In the genomic region with DNA sequence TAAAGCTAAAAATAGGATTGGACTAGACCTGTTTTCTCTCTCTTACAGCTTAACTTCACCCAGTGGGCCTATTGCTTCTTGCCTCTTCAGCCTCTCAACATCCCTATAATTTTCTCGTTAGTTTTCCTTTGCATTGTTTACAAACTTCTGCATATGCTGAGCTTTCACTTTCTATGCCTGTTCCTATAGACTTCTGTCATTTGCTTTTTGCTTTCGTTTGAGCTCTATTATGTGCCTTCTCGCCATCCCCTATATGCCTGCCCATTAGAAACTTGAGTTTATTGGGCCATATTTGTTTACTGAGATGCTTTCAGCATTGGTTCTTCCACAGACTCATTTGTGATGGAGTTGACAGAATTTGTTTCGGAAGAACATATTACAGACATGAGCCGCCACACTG, we compare ENCODE assay signal across 17 cellular contexts. TPM values are rescaled to one million over a fixed set of nuclear protein-coding genes. Genes with fewer than 3 reads are reported as not detected.
DNase-seq lines count a peak whose midpoint lies in the region; ATAC-seq, FAIRE-seq and TF ChIP-seq lines count a peak whose summit lies in the region.
"Had no signal": no experiment of that assay in that cellular context is flagged by ENCODE, and none has a peak within 500 bp of the region (broad histone marks: within the 10 kb centered on the region; RNA-seq: fewer than 3 reads in every experiment).

No MANE protein-coding gene starts in this region.

- no peaks in the 10 kb centered on the region for H3K79me2 ChIP-seq in HepG2 (ENCODE audit: insufficient read depth, low read length)
- peaks cover 21% of the 10 kb centered on the region for H3K79me2 ChIP-seq in GM12878 (ENCODE audit: control insufficient read depth, insufficient read depth, low read length)

- dilution Hi-C loops in IMR-90 (cut with HindIII; ENCODE audit: low sequenced_read_pairs, unreplicated experiment) = no loop called here

- no peak overlapping the region for H4K8ac ChIP-seq in IMR-90 (ENCODE audit: low read depth in 2 of 2, low read length in 2 of 2)

- H2BK120ac ChIP-seq in IMR-90 (ENCODE audit: low read depth, low read length) = no peak overlapping the region

- intact Hi-C loops in HepG2 (cut with micrococcal nuclease; ENCODE audit: unreplicated experiment) (no loop called here), right lobe of liver (cut with DNase I) (no loop called here), IMR-90 (cut with micrococcal nuclease) (no loop called here), GM12878 (cut with micrococcal nuclease; ENCODE audit: unreplicated experiment) (loop anchor here (5.0 kb wide), 1 partner anchor 39 kb away; a partner anchor contains a TSS)

- DNase-seq in HepG2 (ENCODE audit: low spot score) = no peak
- DNase-seq in right lobe of liver = no peak
- no peak for DNase-seq in IMR-90
- no peak for DNase-seq in GM12878 (ENCODE audit: low read depth, low spot score)
- DNase-seq in GM10266 (ENCODE audit: extremely low spot score) = no peak
- DNase-seq in 8988T = no peak
- DNase-seq: DMS53, NCI-H2081, NCI-H526 treated with DMSO at 0.1 percent for 48 hours, occipital lobe, uterus had no signal

- H3K27ac ChIP-seq in HepG2 (ENCODE audit: extremely low read length, insufficient read depth, low read length) (no peak overlapping the region), right lobe of liver (no peak overlapping the region), IMR-90 (ENCODE audit: insufficient read depth, low read length) (no peak overlapping the region), GM12878 (ENCODE audit: control insufficient read depth, insufficient read depth) (peak overlapping the region; percentile 1; the same call in 1 of the 2 replicates), subcutaneous abdominal adipose tissue (ENCODE audit: low read depth, low read length) (peak overlapping the region; percentile 15)

- TF ChIP-seq POLR2A in HepG2 (IDR thresholded peaks at IDR 0.05; ENCODE audit: insufficient read depth in 1 of 2, low read depth in 2 of 2, low read length in 2 of 2) (no peak), right lobe of liver (IDR thresholded peaks at IDR 0.05) (no peak), IMR-90 (IDR thresholded peaks at IDR 0.05; ENCODE audit: low read depth, low read length) (no peak), GM12878 (IDR thresholded peaks at IDR 0.05; ENCODE audit: low read depth, low read length) (no peak)

- BruUV-seq in HepG2 (replicated peaks; lab: Mats Ljungman, UMichigan) (no TSS peak), IMR-90 (replicated peaks; lab: Mats Ljungman, UMichigan) (no TSS peak), GM12878 (replicated peaks; lab: Mats Ljungman, UMichigan) (no TSS peak)

- no peak overlapping the region for H2BK15ac ChIP-seq in IMR-90 (ENCODE audit: low read depth, low read length)

- 94% methylated on average over 5 of the region's 5 CpGs for WGBS in HepG2 (ENCODE audit: low lambda C conversion rate)
- 76% methylated on average over 5 of the region's 5 CpGs for WGBS in right lobe of liver (ENCODE audit: insufficient coverage, low coverage, low lambda C conversion rate, missing lambda C conversion rate)
- WGBS in IMR-90 (ENCODE audit: extremely low coverage in 2 of 2, insufficient read length in 1 of 2), 2 experiments = 67% methylated on average over 1 of the region's 5 CpGs; no CpG with 5 or more reads in 1 of the 2 experiments
- WGBS in GM12878 (ENCODE audit: insufficient coverage, insufficient replicate concordance, low lambda C conversion rate, missing lambda C conversion rate) = 79% methylated on average over 5 of the region's 5 CpGs

- H3K4me2 ChIP-seq in HepG2 (ENCODE audit: low read depth, low read length) = no peak overlapping the region
- H3K4me2 ChIP-seq in IMR-90 (ENCODE audit: low read depth, low read length) = no peak overlapping the region
- peak overlapping the region; percentile 34 for H3K4me2 ChIP-seq in GM12878 (ENCODE audit: control insufficient read depth, insufficient read depth)

- H3K4ac ChIP-seq in IMR-90 (ENCODE audit: low read depth, low read length) = no peak overlapping the region

- H4K5ac ChIP-seq in IMR-90 (ENCODE audit: low read depth, low read length) = no peak overlapping the region

- peaks cover 3 to 6% of the 10 kb centered on the region in 2 experiments; a peak in 2 of 4 replicates for H3K79me1 ChIP-seq in IMR-90 (ENCODE audit: low read depth in 1 of 2, low read length in 2 of 2)

- no peak overlapping the region for H3K9ac ChIP-seq in HepG2 (ENCODE audit: insufficient read depth, low read depth, low read length)
- no peak overlapping the region for H3K9ac ChIP-seq in IMR-90 (ENCODE audit: low read depth, low read length)
- H3K9ac ChIP-seq in GM12878 (ENCODE audit: control insufficient read depth, insufficient read depth, low read length) = no peak overlapping the region
- no peak overlapping the region for H3K9ac ChIP-seq in subcutaneous abdominal adipose tissue (ENCODE audit: low read length in 5 of 5)

- no peaks in the 10 kb centered on the region for H3K4me1 ChIP-seq in HepG2 (ENCODE audit: insufficient read depth, low read length)
- H3K4me1 ChIP-seq in right lobe of liver = peaks cover 0 to 5% (median 0%) of the 10 kb centered on the region in 4 donors
- peaks cover 2% of the 10 kb centered on the region; the same call in 1 of the 2 replicates for H3K4me1 ChIP-seq in IMR-90 (ENCODE audit: control insufficient read depth, insufficient read depth, low read length)
- peaks cover 18% of the 10 kb centered on the region for H3K4me1 ChIP-seq in GM12878 (ENCODE audit: control insufficient read depth, insufficient read depth, low read length)
- peaks cover 10 to 55% (median 41%) of the 10 kb centered on the region in 5 donors for H3K4me1 ChIP-seq in subcutaneous abdominal adipose tissue (ENCODE audit: control insufficient read depth in 5 of 5, insufficient read depth in 5 of 5, low read length in 5 of 5)
- H3K4me1 ChIP-seq: uterus had no signal

- RAD21 ChIA-PET in GM12878 (lab: Charles Lee; ENCODE audit: unreplicated experiment) = interaction anchor here (1.1 to 8.2 kb wide), 4 partner anchors 14 to 50 kb away, joined by 5 to 135 read pairs (median 8); a partner anchor contains a TSS

- H3K14ac ChIP-seq in IMR-90 (replicated peaks; ENCODE audit: low read depth, low read length) = no peak overlapping the region

- POLR2A ChIA-PET in HepG2 (lab: Yijun Ruan, JAX) (no interaction called here), IMR-90 (lab: Charles Lee; ENCODE audit: unreplicated experiment) (no interaction called here), GM12878 (lab: Charles Lee) (interaction anchor here (0.9 to 3.2 kb wide), 6 partner anchors 9 to 126 kb away, joined by 3 to 18 read pairs (median 4); a partner anchor contains a TSS)

- H3K4me3 ChIP-seq in HepG2 (replicated peaks in 1 of 3; ENCODE audit: insufficient read depth in 1 of 3, low read depth in 2 of 3, low read length in 3 of 3) (no peak overlapping the region), right lobe of liver (no peak overlapping the region), IMR-90 (ENCODE audit: insufficient read depth, low read depth, low read length) (no peak overlapping the region), GM12878 (peak overlapping the region; percentile 25; the same call in 1 of the 2 replicates), subcutaneous abdominal adipose tissue (ENCODE audit: low read depth in 1 of 5, low read length in 5 of 5) (no peak overlapping the region)
- H3K4me3 ChIP-seq: coronary artery, uterus had no signal

- no peak overlapping the region for H4K91ac ChIP-seq in IMR-90 (ENCODE audit: insufficient read depth, low read depth, low read length)

- TF ChIP-seq CTCF in HepG2 (CRISPR knock-in tag; IDR thresholded peaks at IDR 0.05) (no peak), right lobe of liver (IDR thresholded peaks at IDR 0.05) (no peak), IMR-90 (conservative IDR thresholded peaks at IDR 0.05; ENCODE audit: low read depth, low read length) (no peak), GM12878 (IDR thresholded peaks at IDR 0.05 in 2 of 3, conservative IDR thresholded peaks at IDR 0.05 in 1 of 3; ENCODE audit: control insufficient read depth in 2 of 3, extremely low read depth in 1 of 3, insufficient read depth in 1 of 3, low read depth in 3 of 3, low read length in 3 of 3) (no peak), GM10266 (IDR thresholded peaks at IDR 0.05; ENCODE audit: control insufficient read depth, insufficient read depth, low read depth, missing control alignments) (no peak)

- H3K36me3 ChIP-seq in HepG2 (replicated peaks in 1 of 2; ENCODE audit: control insufficient read depth in 1 of 2, insufficient read depth in 2 of 2, low read length in 2 of 2) = no peaks in the 10 kb centered on the region
- H3K36me3 ChIP-seq in right lobe of liver = no peaks in the 10 kb centered on the region
- 0 out of 2 replicates have a peak, but pooled peaks cover 1% of the 10 kb centered on the region for H3K36me3 ChIP-seq in IMR-90 (ENCODE audit: control insufficient read depth, insufficient read depth, low read length)
- no peaks in the 10 kb centered on the region for H3K36me3 ChIP-seq in GM12878 (ENCODE audit: control insufficient read depth in 2 of 2, insufficient read depth in 2 of 2, low read length in 1 of 2)
- no peaks in the 10 kb centered on the region for H3K36me3 ChIP-seq in subcutaneous abdominal adipose tissue (ENCODE audit: control insufficient read depth in 5 of 5, insufficient read depth in 5 of 5, low read length in 5 of 5)
- H3K36me3 ChIP-seq: uterus had no signal

- no peak overlapping the region for H2AK9ac ChIP-seq in IMR-90 (replicated peaks; ENCODE audit: low read depth, low read length, poor library complexity)

- no peaks in the 10 kb centered on the region; the same call in 1 of the 2 replicates for H3K9me1 ChIP-seq in IMR-90 (ENCODE audit: insufficient read depth, low read length)

- no peak overlapping the region for H2AK5ac ChIP-seq in IMR-90 (ENCODE audit: low read depth, low read length)

- TF ChIP-seq EP300 in HepG2 (IDR thresholded peaks at IDR 0.05; ENCODE audit: low read depth in 2 of 2, low read length in 2 of 2) = no peak
- no peak for TF ChIP-seq EP300 in HepG2 (CRISPR knock-in tag; IDR thresholded peaks at IDR 0.05; ENCODE audit: borderline replicate concordance)
- no peak for TF ChIP-seq EP300 in GM12878 (IDR thresholded peaks at IDR 0.05; ENCODE audit: borderline replicate concordance in 1 of 2, control insufficient read depth in 1 of 2, low read depth in 2 of 2, low read length in 2 of 2)

- no peaks in the 10 kb centered on the region for H3K9me3 ChIP-seq in HepG2 (ENCODE audit: low read length)
- no peaks in the 10 kb centered on the region for H3K9me3 ChIP-seq in right lobe of liver
- no peaks in the 10 kb centered on the region for H3K9me3 ChIP-seq in IMR-90 (ENCODE audit: control insufficient read depth, insufficient read depth, low read length)
- no peaks in the 10 kb centered on the region for H3K9me3 ChIP-seq in GM12878 (replicated peaks; ENCODE audit: control insufficient read depth, insufficient read depth, low read length)
- no peaks in the 10 kb centered on the region for H3K9me3 ChIP-seq in subcutaneous abdominal adipose tissue (ENCODE audit: control insufficient read depth in 5 of 5, low read length in 5 of 5)
- H3K9me3 ChIP-seq: uterus had no signal

- CTCF ChIA-PET in HepG2 (lab: Yijun Ruan, JAX; ENCODE audit: low intra/inter-chr PET ratio, low total read pairs) (no interaction called here), IMR-90 (lab: Yijun Ruan, JAX) (no interaction called here), GM12878 (lab: Yijun Ruan, JAX) (interaction anchor here (0.8 to 2.0 kb wide), 6 partner anchors 11 to 164 kb away, joined by 3 to 8 read pairs (median 5); a partner anchor contains a TSS)

- H2AFZ ChIP-seq in HepG2 (ENCODE audit: low read length) (no peak overlapping the region), IMR-90 (replicated peaks; ENCODE audit: low read length, poor library complexity) (no peak overlapping the region), GM12878 (ENCODE audit: control insufficient read depth, low read depth, low read length) (no peak overlapping the region)

- H3K23ac ChIP-seq in IMR-90 (ENCODE audit: low read depth, low read length) = no peak overlapping the region

- SMC1A ChIA-PET in GM12878 (lab: Charles Lee; ENCODE audit: uncharacterized antibody, unreplicated experiment) = interaction anchor here (0.6 to 13.4 kb wide), 10 partner anchors 8 to 143 kb away, joined by 3 to 161 read pairs (median 4); a partner anchor contains a TSS

- no peak for FAIRE-seq in HepG2 (lab: Jason Lieb, UNC)
- FAIRE-seq in GM12878 (lab: Jason Lieb, UNC) = no peak
- FAIRE-seq: islet of Langerhans had no signal

- in situ Hi-C loops in HepG2 (cut with HindIII; ENCODE audit: extremely low pct_ligation_motif_present, low pct_unique_long_range_greater_than_20kb) = no loop called here
- in situ Hi-C loops in IMR-90 (cut with MboI; ENCODE audit: low sequenced_read_pairs) = no loop called here
- in situ Hi-C loops in GM12878 (cut with MboI) = no loop called here

- H2BK20ac ChIP-seq in IMR-90 (ENCODE audit: low read depth, low read length) = no peak overlapping the region

- H3K56ac ChIP-seq in IMR-90 (ENCODE audit: extremely low read depth, insufficient read depth, low read length) = no peak overlapping the region

- H2BK5ac ChIP-seq in IMR-90 (ENCODE audit: low read depth, low read length, poor library complexity, severe bottlenecking) = no peak overlapping the region

- no peak overlapping the region for H3K18ac ChIP-seq in IMR-90 (ENCODE audit: low read depth, low read length)

- H3K27me3 ChIP-seq in HepG2 (ENCODE audit: control insufficient read depth in 1 of 2, insufficient read depth in 2 of 2, low read length in 2 of 2) (no peaks in the 10 kb centered on the region), right lobe of liver (no peaks in the 10 kb centered on the region), IMR-90 (ENCODE audit: control insufficient read depth, insufficient read depth, low read length) (no peaks in the 10 kb centered on the region), GM12878 (replicated peaks in 1 of 2; ENCODE audit: control insufficient read depth in 2 of 2, insufficient read depth in 2 of 2, low read length in 1 of 2) (no peaks in the 10 kb centered on the region), subcutaneous abdominal adipose tissue (ENCODE audit: control insufficient read depth in 5 of 5, insufficient read depth in 4 of 5, low read length in 5 of 5) (no peaks in the 10 kb centered on the region)
- H3K27me3 ChIP-seq: uterus had no signal

- H4K20me1 ChIP-seq in HepG2 (ENCODE audit: insufficient read depth, low read length) = no peaks in the 10 kb centered on the region
- no peaks in the 10 kb centered on the region for H4K20me1 ChIP-seq in IMR-90 (ENCODE audit: insufficient read depth, low read length)
- H4K20me1 ChIP-seq in GM12878 (ENCODE audit: control insufficient read depth, insufficient read depth) = no peaks in the 10 kb centered on the region

- ATAC-seq in HepG2 (no peak), right lobe of liver (no peak), IMR-90 (ENCODE audit: low read depth) (no peak), GM12878 (peak; percentile 38), HG03108 (IDR thresholded peaks at IDR 0.05; ENCODE audit: unreplicated experiment) (no peak)
- ATAC-seq: stimulated activated memory B cell treated with anti-CD40 and anti-IgM and Interleukin-4, amounts not matched to agents 10 μg/mL and 1 μg/mL and 100 μg/mL, for 72 hours; WTC11 had no signal

- TF ChIP-seq RAD21 in HepG2 (CRISPR knock-in tag; IDR thresholded peaks at IDR 0.05) = no peak
- no peak for TF ChIP-seq RAD21 in IMR-90 (IDR thresholded peaks at IDR 0.05; ENCODE audit: low read length)
- no peak for TF ChIP-seq RAD21 in GM12878 (IDR thresholded peaks at IDR 0.05; ENCODE audit: insufficient read depth, low read depth, low read length)

RNA-seq across cellular contexts. Expression of a gene that starts 40.9 kb away (rescaled TPM):
- 13.6 and 24.3 TPM in 2 replicates for total RNA-seq in HepG2 (2016; rRNA removed; fragmentation: Illumina TruSeq; extraction: Trizol)
- total RNA-seq in HepG2 (2016; cell fraction: cytosol; rRNA removed; fragmentation: Illumina TruSeq; extraction: Trizol; ENCODE audit: low read depth) = 2.1 and 2.2 TPM in 2 replicates
- 14.1 and 25.5 TPM in 2 replicates for total RNA-seq in HepG2 (2016; cell fraction: insoluble cytoplasmic fraction; rRNA removed; fragmentation: Illumina TruSeq; extraction: Trizol)
- 5.1 and 5.6 TPM in 2 replicates for total RNA-seq in HepG2 (2016; cell fraction: membrane; rRNA removed; fragmentation: Illumina TruSeq; extraction: Trizol)
- 15.2 and 17.1 TPM in 2 replicates for total RNA-seq in HepG2 (2016; cell fraction: nucleus; rRNA removed; fragmentation: Illumina TruSeq; extraction: Trizol)
- polyA plus RNA-seq in HepG2 (2011; rRNA removed) = 18.7 and 20.8 TPM in 2 replicates
- polyA plus RNA-seq in HepG2 (2011; cell fraction: cytosol; rRNA removed) = 14.9 and 15.1 TPM in 2 replicates
- polyA plus RNA-seq in HepG2 (2011; cell fraction: nucleus; rRNA removed) = 10.3 and 11.5 TPM in 2 replicates
- 12.9 and 15.2 TPM in 2 replicates for polyA plus RNA-seq in HepG2 (2012)
- 0.77 and 0.88 TPM in 2 replicates for polyA plus RNA-seq in HepG2 (2016; cell fraction: cytosol; fragmentation: Illumina TruSeq; extraction: Trizol; ENCODE audit: low read depth)
- 18.7 and 19.3 TPM in 2 replicates for polyA plus RNA-seq in HepG2 (2016; cell fraction: insoluble cytoplasmic fraction; fragmentation: Illumina TruSeq; extraction: Trizol; ENCODE audit: low read depth)
- polyA plus RNA-seq in HepG2 (2016; cell fraction: membrane; fragmentation: Illumina TruSeq; extraction: Trizol; ENCODE audit: low read depth) = 3.2 and 3.7 TPM in 2 replicates
- polyA plus RNA-seq in HepG2 (2016; cell fraction: nucleus; fragmentation: Illumina TruSeq; extraction: Trizol; ENCODE audit: insufficient read depth, low read depth) = 21.0 and 23.4 TPM in 2 replicates
- 42.4 and 115 TPM in 2 replicates for polyA minus RNA-seq in HepG2 (2011; rRNA and poly(A)+ RNA removed; ENCODE audit: low replicate concordance)
- polyA minus RNA-seq in HepG2 (2011; cell fraction: cytosol; rRNA and poly(A)+ RNA removed) = 19.9 and 21.1 TPM in 2 replicates
- polyA minus RNA-seq in HepG2 (2011; cell fraction: nucleus; rRNA and poly(A)+ RNA removed) = 29.4 and 39.5 TPM in 2 replicates
- total RNA-seq in right lobe of liver = 10 to 100 TPM; 11.4 to 71.8 (median 23.0) TPM
- total RNA-seq in IMR-90 (2012; rRNA removed) = 12.9 and 17.2 TPM in 2 replicates
- 8.8 and 12.6 TPM in 2 replicates for polyA plus RNA-seq in IMR-90 (2012; rRNA removed)
- 6.8 and 9.2 TPM in 2 replicates for polyA plus RNA-seq in IMR-90 (2012; cell fraction: cytosol; rRNA removed)
- polyA plus RNA-seq in IMR-90 (2012; cell fraction: nucleus; rRNA removed; ENCODE audit: low replicate concordance) = 13.3 and 41.5 TPM in 2 replicates
- 24.6 and 31.1 TPM in 2 replicates for total RNA-seq in GM12878 (2013; cell fraction: nucleolus; rRNA removed)
- total RNA-seq in GM12878 (2014; rRNA removed) = 24.5 and 29.8 TPM in 2 replicates
- total RNA-seq in GM12878 (2014; rRNA removed; fragmentation: Illumina TruSeq; extraction: Trizol) = 43.8 and 44.9 TPM in 2 replicates
- 46.1 and 50.3 TPM in 2 replicates for total RNA-seq in GM12878 (2021)
- 17.0 TPM for polyA plus RNA-seq in GM12878 (2011; ENCODE audit: low read depth)
- polyA plus RNA-seq in GM12878 (2011; rRNA removed) = 50.0 and 55.5 TPM in 2 replicates
- polyA plus RNA-seq in GM12878 (2011; cell fraction: cytosol; rRNA removed) = 24.8 and 27.7 TPM in 2 replicates
- polyA plus RNA-seq in GM12878 (2011; cell fraction: nucleus; rRNA removed) = 21.3 and 27.9 TPM in 2 replicates
- 19.6 and 24.0 TPM in 2 replicates for polyA plus RNA-seq in GM12878 (2012)
- polyA plus RNA-seq in GM12878 (2014; fragmentation: Illumina TruSeq; extraction: Trizol) = 49.7 and 55.3 TPM in 2 replicates
- polyA plus RNA-seq in GM12878 (2014; fragmentation: Nextera tagmentation; extraction: Ambion mirVana) = 10 to 100 TPM; 18.9 to 28.8 TPM
- polyA plus RNA-seq in GM12878 (2014; rRNA removed) = 20.1 and 21.4 TPM in 2 replicates
- 10 to 100 TPM; 32.9 to 35.4 TPM for polyA plus RNA-seq in GM12878 (2016; fragmentation: Nextera tagmentation; extraction: Ambion mirVana)
- polyA minus RNA-seq in GM12878 (2011; rRNA and poly(A)+ RNA removed) = 80.7 and 105 TPM in 2 replicates
- polyA minus RNA-seq in GM12878 (2011; cell fraction: cytosol; rRNA and poly(A)+ RNA removed) = 25.5 and 28.4 TPM in 2 replicates
- 19.9 and 34.3 TPM in 2 replicates for polyA minus RNA-seq in GM12878 (2011; cell fraction: nucleus; rRNA and poly(A)+ RNA removed)

Comparison
In these comparisons a context has a peak if more than half of its experiments do, and no peak if none do; other contexts are left out.
1. H3K27ac ChIP-seq: peak in GM12878 (single experiment) and subcutaneous abdominal adipose tissue (single experiment); none in HepG2 (single experiment), right lobe of liver (0 of 3) and IMR-90 (single experiment).